In the genomic region with DNA sequence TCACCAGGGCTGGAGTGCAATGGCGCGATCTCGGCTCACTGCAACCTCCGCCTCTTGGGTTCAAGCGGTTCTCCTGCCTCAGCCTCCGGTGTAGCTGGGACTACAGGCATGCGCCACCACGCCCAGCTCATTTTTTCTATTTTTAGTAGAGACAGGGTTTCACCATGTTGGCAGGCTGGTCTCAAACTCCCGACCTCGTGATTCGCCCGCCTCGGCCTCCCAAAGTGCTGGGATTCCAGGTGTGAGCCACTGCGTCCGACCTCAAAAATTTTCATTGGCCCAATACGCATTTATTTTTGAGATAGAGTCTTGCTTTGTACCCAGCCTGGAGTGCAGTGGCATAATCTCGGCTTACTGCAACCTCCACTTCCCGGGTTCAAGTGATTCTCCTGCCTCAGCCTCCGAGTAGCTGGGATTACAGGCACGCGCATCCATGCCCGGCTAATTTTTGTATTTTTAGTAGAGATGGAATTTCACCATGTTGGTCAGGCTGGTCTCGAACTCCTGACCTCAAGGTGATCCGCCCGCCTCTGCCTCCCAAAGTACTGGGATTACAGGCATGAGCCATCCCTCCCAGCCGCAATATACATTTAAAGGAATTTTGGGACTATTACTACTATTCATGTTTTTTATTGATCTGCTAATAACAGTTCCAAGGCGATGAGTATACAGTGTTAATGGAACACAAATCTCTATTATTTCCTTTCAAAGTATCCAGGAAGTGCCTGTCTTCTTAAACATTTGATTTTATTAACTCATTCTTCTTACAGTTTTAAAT, we compare ENCODE assay signal across 8 cellular contexts. TPM values are rescaled to one million over a fixed set of nuclear protein-coding genes. Genes with fewer than 3 reads are reported as not detected.
DNase-seq lines count a peak whose midpoint lies in the region; ATAC-seq and TF ChIP-seq lines count a peak whose summit lies in the region.
"Not testable (repeated sequence)": the region's sequence is repeated elsewhere in the genome, so short reads cannot be mapped to it uniquely, and the experiment has no call there.

No MANE protein-coding gene starts in this region.

- not testable (repeated sequence) for ATAC-seq in activated naive CD4-positive, alpha-beta T cell treated with anti-CD3 and anti-CD28 coated beads, Interleukin-2, amount 50 U/mL, for 72 hours

- peak overlapping the region; percentile 100 for H3K27ac Mint-ChIP-seq in activated naive CD4-positive, alpha-beta T cell treated with anti-CD3 and anti-CD28 coated beads, Interleukin-2, amount 50 U/mL, for 72 hours
- H3K27ac Mint-ChIP-seq in neural crest cell (ENCODE audit: unreplicated experiment), result not testable (repeated sequence)

- H3K4me1 ChIP-seq in HUES64 (ENCODE audit: insufficient read depth, low read length) (peaks cover 19% of the 10 kb centered on the region), subcutaneous abdominal adipose tissue (ENCODE audit: control insufficient read depth in 5 of 5, insufficient read depth in 5 of 5, low read length in 5 of 5) (peaks cover 0 to 45% (median 23%) of the 10 kb centered on the region in 5 donors)
- not testable (repeated sequence) for H3K4me1 ChIP-seq in SJSA1 (replicated peaks); ectodermal cell (ENCODE audit: control insufficient read depth, insufficient read depth, low read length); iPS-15b (ENCODE audit: control insufficient read depth, insufficient read depth, low read length)

- H3K4me3 ChIP-seq in HUES64 (ENCODE audit: low read length), result peak overlapping the region; percentile 95
- H3K4me3 ChIP-seq in SJSA1, result peak overlapping the region; percentile 72
- H3K4me3 ChIP-seq in ectodermal cell (ENCODE audit: insufficient read depth, low read depth, low read length), result peak overlapping the region; percentile 72
- H3K4me3 ChIP-seq in iPS-15b (ENCODE audit: low read depth, low read length), result peak overlapping the region; percentile 93
- H3K4me3 ChIP-seq in subcutaneous abdominal adipose tissue (ENCODE audit: low read depth in 1 of 5, low read length in 5 of 5), result peak overlapping the region; percentile 83 to 99 (median 97)

- not testable (repeated sequence) for DNase-seq in SJSA1 (ENCODE audit: low read depth in 1 of 2, low spot score in 2 of 2); activated naive CD4-positive, alpha-beta T cell treated with anti-CD3 and anti-CD28 coated beads, Interleukin-2, amount 50 U/mL, for 72 hours (ENCODE audit: low spot score in 2 of 2); neural crest cell (ENCODE audit: low read depth, low spot score)

- not testable (repeated sequence) for H3K27me3 Mint-ChIP-seq in neural crest cell (ENCODE audit: low read depth)

- H3K9me3 Mint-ChIP-seq in activated naive CD4-positive, alpha-beta T cell treated with anti-CD3 and anti-CD28 coated beads, Interleukin-2, amount 50 U/mL, for 72 hours; neural crest cell: not testable (repeated sequence)

- TF ChIP-seq CTCF in C4-2B (conservative IDR thresholded peaks at IDR 0.05); neural crest cell (conservative IDR thresholded peaks at IDR 0.05): not testable (repeated sequence)

- H3K9ac ChIP-seq in HUES64 (ENCODE audit: low read depth, low read length); iPS-15b (ENCODE audit: low read depth, low read length): not testable (repeated sequence)
- H3K9ac ChIP-seq in subcutaneous abdominal adipose tissue (ENCODE audit: low read length in 5 of 5), result peak overlapping the region in 3 of 5 donors; percentile 97 to 99 (median 99)

- H3K36me3 ChIP-seq in HUES64 (ENCODE audit: insufficient read depth, low read length); ectodermal cell (ENCODE audit: control insufficient read depth, insufficient read depth, low read length); iPS-15b (ENCODE audit: control insufficient read depth, insufficient read depth, low read length); subcutaneous abdominal adipose tissue (ENCODE audit: control insufficient read depth in 5 of 5, insufficient read depth in 5 of 5, low read length in 5 of 5): not testable (repeated sequence)
- H3K36me3 ChIP-seq in SJSA1, result peaks cover 13% of the 10 kb centered on the region

- H3K9me3 ChIP-seq in HUES64 (ENCODE audit: insufficient read depth, low read depth, low read length); SJSA1 (replicated peaks); ectodermal cell (ENCODE audit: control insufficient read depth, low read length); iPS-15b (ENCODE audit: control insufficient read depth, insufficient read depth, low read length); subcutaneous abdominal adipose tissue (ENCODE audit: control insufficient read depth in 5 of 5, low read length in 5 of 5): not testable (repeated sequence)

- H3K4me3 Mint-ChIP-seq in neural crest cell, result peak overlapping the region; percentile 98

- H3K4me1 Mint-ChIP-seq in neural crest cell, result peaks cover 38% of the 10 kb centered on the region

- H3K27me3 ChIP-seq in HUES64 (ENCODE audit: insufficient read depth, low read length); SJSA1 (replicated peaks); ectodermal cell (ENCODE audit: control insufficient read depth, insufficient read depth, low read length, poor library complexity, severe bottlenecking); iPS-15b (ENCODE audit: control insufficient read depth, insufficient read depth, low read length); subcutaneous abdominal adipose tissue (ENCODE audit: control insufficient read depth in 5 of 5, insufficient read depth in 4 of 5, low read length in 5 of 5): not testable (repeated sequence)

- H3K36me3 Mint-ChIP-seq in activated naive CD4-positive, alpha-beta T cell treated with anti-CD3 and anti-CD28 coated beads, Interleukin-2, amount 50 U/mL, for 72 hours, result peaks cover 27 to 34% of the 10 kb centered on the region in 2 donors
- H3K36me3 Mint-ChIP-seq in neural crest cell (ENCODE audit: low read depth), result not testable (repeated sequence)

- WGBS in HUES64, result 95% methylated on average over 26 of the region's 27 CpGs
- WGBS in ectodermal cell, 2 experiments, result 93 to 95% methylated on average over 26 to 27 of the region's 27 CpGs

- H3K27ac ChIP-seq in C4-2B (peak overlapping the region; percentile 98; the same call in 1 of the 2 replicates), SJSA1 (peak overlapping the region; percentile 95), subcutaneous abdominal adipose tissue (ENCODE audit: low read depth, low read length) (peak overlapping the region; percentile 94)
- H3K27ac ChIP-seq in HUES64 (ENCODE audit: low read depth, low read length); ectodermal cell (ENCODE audit: insufficient read depth, low read depth, low read length, poor library complexity, severe bottlenecking): not testable (repeated sequence)

RNA-seq across cellular contexts. Expression of a gene that starts 1.8 kb away (rescaled TPM):
- polyA plus RNA-seq in HUES64 (2013, experiment 1 of 2), result 52.5 TPM
- 48.9 TPM for polyA plus RNA-seq in HUES64 (2013, experiment 2 of 2)
- total RNA-seq in SJSA1 (2014; rRNA removed; shearing (Covaris generic)), result 66.4 and 68.2 TPM in 2 replicates
- 100 to 1,000 TPM; 136 to 143 TPM for total RNA-seq in activated naive CD4-positive, alpha-beta T cell treated with anti-CD3 and anti-CD28 coated beads, Interleukin-2, amount 50 U/mL, for 72 hours
- polyA plus RNA-seq in ectodermal cell (2013, experiment 1 of 4), result 83.7 TPM
- polyA plus RNA-seq in ectodermal cell (2013, experiment 2 of 4), result 82.8 TPM
- 56.9 TPM for polyA plus RNA-seq in ectodermal cell (2013, experiment 3 of 4)
- 63.0 TPM for polyA plus RNA-seq in ectodermal cell (2013, experiment 4 of 4)
- total RNA-seq in neural crest cell, result 102 and 107 TPM in 2 replicates

RNA-seq across cellular contexts. Expression of a gene that starts 16.8 kb away (rescaled TPM):
- 22.6 TPM for polyA plus RNA-seq in HUES64 (2013, experiment 1 of 2)
- 28.1 TPM for polyA plus RNA-seq in HUES64 (2013, experiment 2 of 2)
- 9.8 and 13.6 TPM in 2 replicates for total RNA-seq in SJSA1 (2014; rRNA removed; shearing (Covaris generic))
- 10 to 100 TPM in 1 of 2 donors, 1 to 10 TPM in 1; 6.8 to 11.5 TPM for total RNA-seq in activated naive CD4-positive, alpha-beta T cell treated with anti-CD3 and anti-CD28 coated beads, Interleukin-2, amount 50 U/mL, for 72 hours
- polyA plus RNA-seq in ectodermal cell (2013, experiment 1 of 4), result 35.8 TPM
- 31.9 TPM for polyA plus RNA-seq in ectodermal cell (2013, experiment 2 of 4)
- 41.5 TPM for polyA plus RNA-seq in ectodermal cell (2013, experiment 3 of 4)
- 51.8 TPM for polyA plus RNA-seq in ectodermal cell (2013, experiment 4 of 4)
- 18.3 and 24.8 TPM in 2 replicates for total RNA-seq in neural crest cell
